In genomic region chr17:40501499-40501911, GRCh38 we compare ENCODE assay signal across 1 cellular context.
TF ChIP-seq lines count a peak whose summit lies in the region.

A gene with protein sequence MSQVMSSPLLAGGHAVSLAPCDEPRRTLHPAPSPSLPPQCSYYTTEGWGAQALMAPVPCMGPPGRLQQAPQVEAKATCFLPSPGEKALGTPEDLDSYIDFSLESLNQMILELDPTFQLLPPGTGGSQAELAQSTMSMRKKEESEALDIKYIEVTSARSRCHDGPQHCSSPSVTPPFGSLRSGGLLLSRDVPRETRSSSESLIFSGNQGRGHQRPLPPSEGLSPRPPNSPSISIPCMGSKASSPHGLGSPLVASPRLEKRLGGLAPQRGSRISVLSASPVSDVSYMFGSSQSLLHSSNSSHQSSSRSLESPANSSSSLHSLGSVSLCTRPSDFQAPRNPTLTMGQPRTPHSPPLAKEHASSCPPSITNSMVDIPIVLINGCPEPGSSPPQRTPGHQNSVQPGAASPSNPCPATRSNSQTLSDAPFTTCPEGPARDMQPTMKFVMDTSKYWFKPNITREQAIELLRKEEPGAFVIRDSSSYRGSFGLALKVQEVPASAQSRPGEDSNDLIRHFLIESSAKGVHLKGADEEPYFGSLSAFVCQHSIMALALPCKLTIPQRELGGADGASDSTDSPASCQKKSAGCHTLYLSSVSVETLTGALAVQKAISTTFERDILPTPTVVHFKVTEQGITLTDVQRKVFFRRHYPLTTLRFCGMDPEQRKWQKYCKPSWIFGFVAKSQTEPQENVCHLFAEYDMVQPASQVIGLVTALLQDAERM (minus strand): TSS chr17:40501623. CDS start chr17:40496425, 5,198 bp downstream.

TF ChIP-seq in HepG2, 621 proteins besides CTCF, POLR2A, EP300 and RAD21 (continued from another document):
- TF ChIP-seq, protein P1, sequence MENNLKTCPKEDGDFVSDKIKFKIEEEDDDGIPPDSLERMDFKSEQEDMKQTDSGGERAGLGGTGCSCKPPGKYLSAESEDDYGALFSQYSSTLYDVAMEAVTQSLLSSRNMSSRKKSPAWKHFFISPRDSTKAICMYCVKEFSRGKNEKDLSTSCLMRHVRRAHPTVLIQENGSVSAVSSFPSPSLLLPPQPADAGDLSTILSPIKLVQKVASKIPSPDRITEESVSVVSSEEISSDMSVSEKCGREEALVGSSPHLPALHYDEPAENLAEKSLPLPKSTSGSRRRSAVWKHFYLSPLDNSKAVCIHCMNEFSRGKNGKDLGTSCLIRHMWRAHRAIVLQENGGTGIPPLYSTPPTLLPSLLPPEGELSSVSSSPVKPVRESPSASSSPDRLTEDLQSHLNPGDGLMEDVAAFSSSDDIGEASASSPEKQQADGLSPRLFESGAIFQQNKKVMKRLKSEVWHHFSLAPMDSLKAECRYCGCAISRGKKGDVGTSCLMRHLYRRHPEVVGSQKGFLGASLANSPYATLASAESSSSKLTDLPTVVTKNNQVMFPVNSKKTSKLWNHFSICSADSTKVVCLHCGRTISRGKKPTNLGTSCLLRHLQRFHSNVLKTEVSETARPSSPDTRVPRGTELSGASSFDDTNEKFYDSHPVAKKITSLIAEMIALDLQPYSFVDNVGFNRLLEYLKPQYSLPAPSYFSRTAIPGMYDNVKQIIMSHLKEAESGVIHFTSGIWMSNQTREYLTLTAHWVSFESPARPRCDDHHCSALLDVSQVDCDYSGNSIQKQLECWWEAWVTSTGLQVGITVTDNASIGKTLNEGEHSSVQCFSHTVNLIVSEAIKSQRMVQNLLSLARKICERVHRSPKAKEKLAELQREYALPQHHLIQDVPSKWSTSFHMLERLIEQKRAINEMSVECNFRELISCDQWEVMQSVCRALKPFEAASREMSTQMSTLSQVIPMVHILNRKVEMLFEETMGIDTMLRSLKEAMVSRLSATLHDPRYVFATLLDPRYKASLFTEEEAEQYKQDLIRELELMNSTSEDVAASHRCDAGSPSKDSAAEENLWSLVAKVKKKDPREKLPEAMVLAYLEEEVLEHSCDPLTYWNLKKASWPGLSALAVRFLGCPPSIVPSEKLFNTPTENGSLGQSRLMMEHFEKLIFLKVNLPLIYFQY (CRISPR knock-in tag; IDR thresholded peaks at IDR 0.05; ENCODE audit: borderline replicate concordance): no peak
- TF ChIP-seq ZFP90 (CRISPR knock-in tag; IDR thresholded peaks at IDR 0.05; ENCODE audit: borderline replicate concordance) (0 out of 2 replicates have a peak, but pooled peaks have one; percentile 30), RBAK (CRISPR knock-in tag; IDR thresholded peaks at IDR 0.05) (no peak), ZNF20 (CRISPR knock-in tag; IDR thresholded peaks at IDR 0.05) (no peak)
- TF ChIP-seq, protein P2, sequence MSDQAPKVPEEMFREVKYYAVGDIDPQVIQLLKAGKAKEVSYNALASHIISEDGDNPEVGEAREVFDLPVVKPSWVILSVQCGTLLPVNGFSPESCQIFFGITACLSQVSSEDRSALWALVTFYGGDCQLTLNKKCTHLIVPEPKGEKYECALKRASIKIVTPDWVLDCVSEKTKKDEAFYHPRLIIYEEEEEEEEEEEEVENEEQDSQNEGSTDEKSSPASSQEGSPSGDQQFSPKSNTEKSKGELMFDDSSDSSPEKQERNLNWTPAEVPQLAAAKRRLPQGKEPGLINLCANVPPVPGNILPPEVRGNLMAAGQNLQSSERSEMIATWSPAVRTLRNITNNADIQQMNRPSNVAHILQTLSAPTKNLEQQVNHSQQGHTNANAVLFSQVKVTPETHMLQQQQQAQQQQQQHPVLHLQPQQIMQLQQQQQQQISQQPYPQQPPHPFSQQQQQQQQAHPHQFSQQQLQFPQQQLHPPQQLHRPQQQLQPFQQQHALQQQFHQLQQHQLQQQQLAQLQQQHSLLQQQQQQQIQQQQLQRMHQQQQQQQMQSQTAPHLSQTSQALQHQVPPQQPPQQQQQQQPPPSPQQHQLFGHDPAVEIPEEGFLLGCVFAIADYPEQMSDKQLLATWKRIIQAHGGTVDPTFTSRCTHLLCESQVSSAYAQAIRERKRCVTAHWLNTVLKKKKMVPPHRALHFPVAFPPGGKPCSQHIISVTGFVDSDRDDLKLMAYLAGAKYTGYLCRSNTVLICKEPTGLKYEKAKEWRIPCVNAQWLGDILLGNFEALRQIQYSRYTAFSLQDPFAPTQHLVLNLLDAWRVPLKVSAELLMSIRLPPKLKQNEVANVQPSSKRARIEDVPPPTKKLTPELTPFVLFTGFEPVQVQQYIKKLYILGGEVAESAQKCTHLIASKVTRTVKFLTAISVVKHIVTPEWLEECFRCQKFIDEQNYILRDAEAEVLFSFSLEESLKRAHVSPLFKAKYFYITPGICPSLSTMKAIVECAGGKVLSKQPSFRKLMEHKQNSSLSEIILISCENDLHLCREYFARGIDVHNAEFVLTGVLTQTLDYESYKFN (CRISPR knock-in tag; conservative IDR thresholded peaks at IDR 0.05): no peak
